ENCODE assay signal across 21 cellular contexts in genomic region chr14:86279405-86279804, GRCh38.
"Had no signal": no experiment of that assay in that cellular context is flagged by ENCODE, and none has a peak within 500 bp of the region (broad histone marks: within the 10 kb centered on the region; RNA-seq: fewer than 3 reads in every experiment).

No MANE protein-coding gene starts in this region.

- H3K4me1 ChIP-seq: SJSA1 had no signal

- H3K36me3 Mint-ChIP-seq: IgD-negative memory B cell had no signal

- H3K4me3 Mint-ChIP-seq: IgD-negative memory B cell had no signal

- DNase-seq: Kasumi-1, MM.1S, NCI-H1105, NCI-H1417, NCI-H1436 treated with DMSO at 0.1 percent for 48 hours, NCI-H1694, NCI-H187 treated with DMSO at 0.1 percent for 48 hours, NCI-H2029 treated with DMSO at 0.1 percent for 48 hours, NCI-H2227 treated with DMSO at 0.1 percent for 48 hours, NCI-H524, NCI-H526 treated with DMSO at 0.1 percent for 48 hours, NCI-H748 treated with DMSO at 0.1 percent for 48 hours, Right ventricle myocardium superior, RPMI8226, SIG-M5 had no signal

- H3K36me3 ChIP-seq: SJSA1 had no signal

- H3K27ac ChIP-seq: KMS-11, SJSA1, SK-N-MC had no signal

- H3K4me2 ChIP-seq: KMS-11 had no signal

- H3K4me1 Mint-ChIP-seq: IgD-negative memory B cell had no signal

- H3K27me3 Mint-ChIP-seq: IgD-negative memory B cell had no signal

- H3K4me3 ChIP-seq: K562, SJSA1, SK-N-MC had no signal

- H3K27me3 ChIP-seq: SJSA1 had no signal

- H3K9me3 ChIP-seq: SJSA1 had no signal

- H3K27ac Mint-ChIP-seq: IgD-negative memory B cell had no signal

- ATAC-seq: HepG2, K562 had no signal
